ENCODE assay signal across 25 cellular contexts in genomic region chr2:195683174-195683573, GRCh38. TPM values are rescaled to one million over a fixed set of nuclear protein-coding genes. Genes with fewer than 3 reads are reported as not detected.
DNase-seq lines count a peak whose midpoint lies in the region; FAIRE-seq and TF ChIP-seq lines count a peak whose summit lies in the region.
"Had no signal": no experiment of that assay in that cellular context is flagged by ENCODE, and none has a peak within 500 bp of the region (broad histone marks: within the 10 kb centered on the region; RNA-seq: fewer than 3 reads in every experiment).

No MANE protein-coding gene starts in this region.

- TF ChIP-seq CTCF in AG09309 (IDR thresholded peaks at IDR 0.05; ENCODE audit: control insufficient read depth, insufficient read depth, low read depth, low read length, missing control alignments): no peak
- TF ChIP-seq CTCF in HFFc6 (IDR thresholded peaks at IDR 0.05): no peak
- TF ChIP-seq CTCF in foreskin fibroblast (IDR thresholded peaks at IDR 0.05; ENCODE audit: low read depth, low read length): no peak

- H3K4me3 ChIP-seq in AG09309 (ENCODE audit: control insufficient read depth, low read depth, low read length): no peak overlapping the region
- H3K4me3 ChIP-seq in foreskin fibroblast (ENCODE audit: low read depth in 1 of 2, low read length in 2 of 2): no peak overlapping the region
- H3K4me3 ChIP-seq: mucosa of descending colon, psoas muscle, SJSA1 had no signal

- H3K4me3 Mint-ChIP-seq in HFFc6: peak overlapping the region; percentile 60
- H3K4me3 Mint-ChIP-seq in activated CD4-positive, alpha-beta T cell treated with anti-CD3 and anti-CD28 coated beads, Interleukin-2, amount 10 ng/mL, durations not matched to agents 24 days and 14 days: no peak overlapping the region
- H3K4me3 Mint-ChIP-seq: activated CD4-positive, alpha-beta T cell treated with anti-CD3 and anti-CD28 coated beads, Interleukin-2, amount 10 ng/mL, durations not matched to agents 7 days and 5 days; activated naive CD8-positive, alpha-beta T cell treated with anti-CD3 and anti-CD28 coated beads for 36 hours; brain; neural crest cell; T-helper 1 cell treated with Interleukin-12 subunit alpha and Interleukin-12 subunit beta and Interleukin-4 antibody, amounts not matched to agents 30 μg/mL and 1 μg/mL, for 36 hours had no signal

- FAIRE-seq in GM19239 (lab: Jason Lieb, UNC): no peak
- FAIRE-seq: urothelium cell line had no signal

- intact Hi-C loops in activated CD4-positive, alpha-beta T cell treated with anti-CD3 and anti-CD28 coated beads, Interleukin-2, amount 10 ng/mL, durations not matched to agents 24 days and 14 days (cut with micrococcal nuclease): no loop called here
- intact Hi-C loops in posterior vena cava (cut with DNase I): no loop called here

- H3K27me3 Mint-ChIP-seq in HFFc6 (ENCODE audit: insufficient read depth): peaks cover 3% of the 10 kb centered on the region; the same call in 1 of the 2 replicates
- H3K27me3 Mint-ChIP-seq in activated CD4-positive, alpha-beta T cell treated with anti-CD3 and anti-CD28 coated beads, Interleukin-2, amount 10 ng/mL, durations not matched to agents 24 days and 14 days: no peaks in the 10 kb centered on the region
- H3K27me3 Mint-ChIP-seq: activated CD4-positive, alpha-beta T cell treated with anti-CD3 and anti-CD28 coated beads, Interleukin-2, amount 10 ng/mL, durations not matched to agents 7 days and 5 days; activated naive CD8-positive, alpha-beta T cell treated with anti-CD3 and anti-CD28 coated beads for 36 hours had no signal

- DNase-seq in AG09309 (ENCODE audit: low read depth) (peak; percentile 13), HFFc6 (peak; percentile 67), amniotic epithelial cell (ENCODE audit: low read depth) (peak; percentile 69), foreskin fibroblast (peak; percentile 22 to 24), GF-D8 (lab: John Stamatoyannopoulos, UW) (no peak), GM19239 (ENCODE audit: insufficient read length, low spot score) (no peak), posterior vena cava (ENCODE audit: low spot score) (no peak)
- DNase-seq in activated CD4-positive, alpha-beta T cell treated with anti-CD3 and anti-CD28 coated beads, Interleukin-2, amount 10 ng/mL, durations not matched to agents 24 days and 14 days: no peak
- DNase-seq: activated CD4-positive, alpha-beta T cell treated with anti-CD3 and anti-CD28 coated beads, Interleukin-2, amount 10 ng/mL, durations not matched to agents 7 days and 5 days; activated naive CD8-positive, alpha-beta T cell treated with anti-CD3 and anti-CD28 coated beads for 36 hours; C1 segment of cervical spinal cord; foreskin melanocyte; KG1; left ventricle myocardium superior; mucosa of descending colon; NCI-H1048; NCI-H1930; psoas muscle; stimulated activated CD4-positive, alpha-beta T cell treated with anti-CD3 and anti-CD28 coated beads, Interleukin-1b, Interleukin-23, amount 100 ng/mL, for 48 hours had no signal

- H3K36me3 Mint-ChIP-seq in HFFc6 (ENCODE audit: low read depth): peaks cover 20% of the 10 kb centered on the region
- peaks cover 41% of the 10 kb centered on the region for H3K36me3 Mint-ChIP-seq in activated CD4-positive, alpha-beta T cell treated with anti-CD3 and anti-CD28 coated beads, Interleukin-2, amount 10 ng/mL, durations not matched to agents 24 days and 14 days (ENCODE audit: low read depth)

- peak overlapping the region; percentile 39; the same call in 1 of the 2 replicates for H3K27ac Mint-ChIP-seq in HFFc6
- H3K27ac Mint-ChIP-seq in activated CD4-positive, alpha-beta T cell treated with anti-CD3 and anti-CD28 coated beads, Interleukin-2, amount 10 ng/mL, durations not matched to agents 24 days and 14 days: no peak overlapping the region
- H3K27ac Mint-ChIP-seq: activated CD4-positive, alpha-beta T cell treated with anti-CD3 and anti-CD28 coated beads, Interleukin-2, amount 10 ng/mL, durations not matched to agents 7 days and 5 days; activated naive CD8-positive, alpha-beta T cell treated with anti-CD3 and anti-CD28 coated beads for 36 hours; activated T-helper 2 cell treated with anti-CD3 and anti-CD28 coated beads, Interferon-gamma antibody, Interleukin-2, Interleukin-4, amounts not matched to agents 10 μg/mL and 5 μg/mL and 100 μg/mL, durations not matched to agents 14 hours and 24 hours and 36 hours; brain; T-helper 1 cell treated with Interleukin-12 subunit alpha and Interleukin-12 subunit beta and Interleukin-4 antibody, amounts not matched to agents 30 μg/mL and 1 μg/mL, for 36 hours had no signal

- peaks cover 29% of the 10 kb centered on the region for H3K4me1 Mint-ChIP-seq in HFFc6 (ENCODE audit: low read depth)
- peaks cover 10% of the 10 kb centered on the region for H3K4me1 Mint-ChIP-seq in activated CD4-positive, alpha-beta T cell treated with anti-CD3 and anti-CD28 coated beads, Interleukin-2, amount 10 ng/mL, durations not matched to agents 24 days and 14 days

- no peaks in the 10 kb centered on the region for H3K9me3 Mint-ChIP-seq in HFFc6
- peaks cover 9% of the 10 kb centered on the region for H3K9me3 Mint-ChIP-seq in activated CD4-positive, alpha-beta T cell treated with anti-CD3 and anti-CD28 coated beads, Interleukin-2, amount 10 ng/mL, durations not matched to agents 24 days and 14 days

RNA-seq across cellular contexts. Expression of gene SLC39A10, which starts 26.1 kb away (rescaled TPM):
- 10 to 100 TPM; 24.8 to 30.4 (median 27.7) TPM for total RNA-seq in HFFc6 (2021; fragmentation: NEBNext Ultra II Directional; extraction: Animal tissue kit (Norgen Biotek cat#: 25700))
- 33.4 and 37.1 TPM in 2 replicates for total RNA-seq in activated CD4-positive, alpha-beta T cell treated with anti-CD3 and anti-CD28 coated beads, Interleukin-2, amount 10 ng/mL, durations not matched to agents 24 days and 14 days
- total RNA-seq in posterior vena cava: 10 to 100 TPM; 23.5 to 23.6 TPM

Comparison
In these comparisons a context has a peak if more than half of its experiments do, and no peak if none do; other contexts are left out.
1. DNase-seq: peak in AG09309 (single experiment), HFFc6 (single experiment), amniotic epithelial cell (single experiment) and foreskin fibroblast (2 of 2); none in GF-D8 (single experiment), activated CD4-positive, alpha-beta T cell treated with anti-CD3 and anti-CD28 coated beads, Interleukin-2, amount 10 ng/mL, durations not matched to agents 24 days and 14 days (single experiment), GM19239 (single experiment) and posterior vena cava (single experiment).